ENCODE assay signal across 1 cellular context in the genomic region with DNA sequence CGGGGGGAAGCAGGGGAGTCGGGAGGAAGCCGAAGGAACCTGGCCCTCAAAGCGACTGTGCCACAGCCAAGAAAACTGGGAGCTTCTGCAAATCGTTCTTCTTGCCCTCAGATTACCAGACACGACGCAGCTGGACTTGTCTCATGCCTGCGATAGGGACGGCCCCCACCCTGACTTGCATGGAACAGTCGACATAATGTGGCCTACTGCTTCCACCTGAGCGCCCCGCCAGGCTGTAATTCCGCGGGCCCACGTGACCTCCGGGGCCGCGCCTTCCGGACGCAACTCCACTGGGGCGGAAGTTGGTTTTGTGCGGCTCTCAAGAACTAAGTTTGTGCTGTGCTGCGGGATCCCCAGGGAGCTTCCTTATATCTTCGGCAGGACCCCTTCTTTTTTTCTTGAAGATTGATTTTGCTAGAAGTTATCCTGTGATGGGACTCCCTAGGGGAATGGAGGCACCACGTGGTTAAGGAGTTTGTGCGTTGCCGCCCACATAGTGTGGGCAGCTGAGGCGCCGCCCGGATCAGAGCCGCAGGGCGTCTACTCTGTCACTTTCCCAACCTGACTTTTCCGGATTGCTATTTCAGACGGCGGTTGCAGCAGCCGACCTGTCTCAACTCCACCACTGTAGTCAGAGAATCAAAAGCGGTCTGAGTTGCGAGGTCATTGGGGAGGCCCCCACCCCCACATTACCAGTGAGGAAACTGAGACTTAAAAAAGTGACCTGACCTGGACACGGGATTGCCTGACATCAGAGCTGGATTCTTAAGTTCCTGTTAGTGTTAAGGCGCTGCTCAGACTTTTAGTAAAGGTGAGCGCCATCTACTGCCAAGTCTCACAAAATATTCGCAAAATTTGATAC.
TF ChIP-seq lines count a peak whose summit lies in the region.

No MANE protein-coding gene starts in this region.

TF ChIP-seq in IMR-90, 13 proteins besides CTCF, POLR2A, EP300 and RAD21 (continued from another document):
- TF ChIP-seq, protein P1, sequence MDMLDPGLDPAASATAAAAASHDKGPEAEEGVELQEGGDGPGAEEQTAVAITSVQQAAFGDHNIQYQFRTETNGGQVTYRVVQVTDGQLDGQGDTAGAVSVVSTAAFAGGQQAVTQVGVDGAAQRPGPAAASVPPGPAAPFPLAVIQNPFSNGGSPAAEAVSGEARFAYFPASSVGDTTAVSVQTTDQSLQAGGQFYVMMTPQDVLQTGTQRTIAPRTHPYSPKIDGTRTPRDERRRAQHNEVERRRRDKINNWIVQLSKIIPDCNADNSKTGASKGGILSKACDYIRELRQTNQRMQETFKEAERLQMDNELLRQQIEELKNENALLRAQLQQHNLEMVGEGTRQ (IDR thresholded peaks at IDR 0.05; ENCODE audit: low read depth, low read length) = peak; percentile 95
